In the genomic region with DNA sequence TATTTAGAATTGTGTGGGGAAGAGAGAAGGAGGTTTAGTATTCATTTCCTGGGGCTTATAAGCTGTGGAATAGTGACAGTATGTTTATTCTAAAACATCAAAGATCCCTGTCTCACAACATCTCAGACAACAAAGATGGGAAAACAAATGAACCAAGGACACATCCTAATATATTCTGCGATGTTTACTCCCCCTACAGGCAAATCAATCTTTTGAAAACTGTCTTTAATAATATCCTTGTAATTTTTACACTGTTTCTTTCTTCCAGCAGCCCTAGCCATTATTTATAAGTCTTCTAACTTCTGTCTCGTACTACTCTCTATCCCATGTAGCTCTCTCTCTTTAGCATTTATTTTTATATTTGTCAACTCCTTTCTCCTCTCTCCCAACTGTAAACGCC, we compare ENCODE assay signal across 16 cellular contexts. TPM values are rescaled to one million over a fixed set of nuclear protein-coding genes. Genes with fewer than 3 reads are reported as not detected.
DNase-seq lines count a peak whose midpoint lies in the region; ATAC-seq and TF ChIP-seq lines count a peak whose summit lies in the region.
"Had no signal": no experiment of that assay in that cellular context is flagged by ENCODE, and none has a peak within 500 bp of the region (broad histone marks: within the 10 kb centered on the region; RNA-seq: fewer than 3 reads in every experiment).

No MANE protein-coding gene starts in this region.

- H3K27ac Mint-ChIP-seq in activated CD8-positive, alpha-beta memory T cell treated with anti-CD3 and anti-CD28 coated beads, Interleukin-2, amount 10 ng/mL, durations not matched to agents 7 days and 5 days, result no peak overlapping the region
- H3K27ac Mint-ChIP-seq: activated naive CD4-positive, alpha-beta T cell treated with anti-CD3 and anti-CD28 coated beads, Interleukin-2, amount 50 U/mL, for 24 hours; dendritic cell treated with granulocyte-macrophage colony-stimulating factor and Interleukin-4, amounts not matched to agents 40 ng/mL and 50 ng/mL, for 4 days had no signal

- no peaks in the 10 kb centered on the region for H3K79me2 ChIP-seq in Karpas-422 (ENCODE audit: low read length)

- TF ChIP-seq EP300 in esophagus muscularis mucosa (IDR thresholded peaks at IDR 0.05) (no peak), gastroesophageal sphincter (IDR thresholded peaks at IDR 0.05) (no peak)

- CTCF ChIA-PET in activated CD8-positive, alpha-beta memory T cell treated with anti-CD3 and anti-CD28 coated beads, Interleukin-2, amount 10 ng/mL, durations not matched to agents 7 days and 5 days (lab: Charles Lee), result interaction anchor here (1.4 kb wide), 2 partner anchors 10 to 13 kb away, joined by 3 to 6 read pairs; no protein-coding TSS in a partner anchor

- H3K4me3 Mint-ChIP-seq in activated CD8-positive, alpha-beta memory T cell treated with anti-CD3 and anti-CD28 coated beads, Interleukin-2, amount 10 ng/mL, durations not matched to agents 7 days and 5 days, result no peak overlapping the region
- H3K4me3 Mint-ChIP-seq: activated naive CD4-positive, alpha-beta T cell treated with anti-CD3 and anti-CD28 coated beads, Interleukin-2, amount 50 U/mL, for 24 hours; dendritic cell treated with granulocyte-macrophage colony-stimulating factor and Interleukin-4, amounts not matched to agents 40 ng/mL and 50 ng/mL, for 4 days had no signal

- peak; percentile 56 for TF ChIP-seq CTCF in left ventricle myocardium inferior (IDR thresholded peaks at IDR 0.05; ENCODE audit: borderline replicate concordance)
- peak in 2 of 3 experiments; percentile 14 to 30 for TF ChIP-seq CTCF in esophagus muscularis mucosa (IDR thresholded peaks at IDR 0.05)
- TF ChIP-seq CTCF in gastroesophageal sphincter (IDR thresholded peaks at IDR 0.05), result peak in 2 of 4 experiments; percentile 28 to 29

- H3K9me3 Mint-ChIP-seq in activated CD8-positive, alpha-beta memory T cell treated with anti-CD3 and anti-CD28 coated beads, Interleukin-2, amount 10 ng/mL, durations not matched to agents 7 days and 5 days (ENCODE audit: low read depth), result peaks cover 3% of the 10 kb centered on the region

- H3K9me3 ChIP-seq in left ventricle myocardium inferior (replicated peaks) (no peaks in the 10 kb centered on the region), esophagus muscularis mucosa (no peaks in the 10 kb centered on the region), gastroesophageal sphincter (no peaks in the 10 kb centered on the region), Karpas-422 (ENCODE audit: low read length) (no peaks in the 10 kb centered on the region)
- H3K9me3 ChIP-seq: left lung, MG63 had no signal

- no peak for TF ChIP-seq POLR2A in esophagus muscularis mucosa (IDR thresholded peaks at IDR 0.05; ENCODE audit: low read depth)
- no peak for TF ChIP-seq POLR2A in gastroesophageal sphincter (IDR thresholded peaks at IDR 0.05)

- no peaks in the 10 kb centered on the region for H3K9me2 ChIP-seq in Karpas-422 (replicated peaks; ENCODE audit: insufficient read depth, low read length)

- H3K4me1 ChIP-seq in left ventricle myocardium inferior (no peaks in the 10 kb centered on the region), esophagus muscularis mucosa (peaks cover 0 to 14% (median 8%) of the 10 kb centered on the region in 4 donors), gastroesophageal sphincter (no peaks in the 10 kb centered on the region), Karpas-422 (ENCODE audit: low read length) (peaks cover 26% of the 10 kb centered on the region)
- H3K4me1 ChIP-seq: left lung had no signal

- H3K9ac ChIP-seq in Karpas-422 (ENCODE audit: low read length), result no peak overlapping the region
- H3K9ac ChIP-seq: BLaER1 had no signal

- H3K36me3 ChIP-seq in left ventricle myocardium inferior (no peaks in the 10 kb centered on the region), esophagus muscularis mucosa (no peaks in the 10 kb centered on the region), gastroesophageal sphincter (no peaks in the 10 kb centered on the region), Karpas-422 (ENCODE audit: insufficient read depth, low read length) (no peaks in the 10 kb centered on the region)
- H3K36me3 ChIP-seq: BLaER1, left lung, MG63 had no signal

- ATAC-seq in Right ventricle myocardium superior (ENCODE audit: poor library complexity), result no peak
- ATAC-seq in activated CD8-positive, alpha-beta memory T cell treated with anti-CD3 and anti-CD28 coated beads, Interleukin-2, amount 10 ng/mL, durations not matched to agents 7 days and 5 days, result no peak
- ATAC-seq in gastroesophageal sphincter, result no peak
- no peak for ATAC-seq in GM18517 (IDR thresholded peaks at IDR 0.05; ENCODE audit: unreplicated experiment)
- ATAC-seq: left lung had no signal

- intact Hi-C loops in left ventricle myocardium inferior (cut with micrococcal nuclease) (no loop called here), Right ventricle myocardium superior (cut with DNase I) (no loop called here), esophagus muscularis mucosa (cut with DNase I) (no loop called here)

- H2AFZ ChIP-seq in Karpas-422 (ENCODE audit: low read length), result no peak overlapping the region

- 52% methylated on average over 3 of the region's 3 CpGs for WGBS in esophagus muscularis mucosa
- 25 to 29% methylated on average over 2 to 3 of the region's 3 CpGs for WGBS in gastroesophageal sphincter (ENCODE audit: low coverage in 1 of 2), 2 donors

- H3K4me3 ChIP-seq in left ventricle myocardium inferior (no peak overlapping the region), esophagus muscularis mucosa (no peak overlapping the region), gastroesophageal sphincter (no peak overlapping the region), Karpas-422 (ENCODE audit: low read length) (no peak overlapping the region)
- H3K4me3 ChIP-seq: BLaER1, left lung, MG63 had no signal

- H3K4me1 Mint-ChIP-seq in activated CD8-positive, alpha-beta memory T cell treated with anti-CD3 and anti-CD28 coated beads, Interleukin-2, amount 10 ng/mL, durations not matched to agents 7 days and 5 days, result no peaks in the 10 kb centered on the region
- H3K4me1 Mint-ChIP-seq: activated naive CD4-positive, alpha-beta T cell treated with anti-CD3 and anti-CD28 coated beads, Interleukin-2, amount 50 U/mL, for 24 hours had no signal

- H4K20me1 ChIP-seq in Karpas-422 (ENCODE audit: insufficient read depth, low read depth, low read length), result no peaks in the 10 kb centered on the region
- H4K20me1 ChIP-seq: BLaER1 had no signal

- no peaks in the 10 kb centered on the region for H3K27me3 ChIP-seq in left ventricle myocardium inferior (ENCODE audit: low read depth)
- H3K27me3 ChIP-seq in esophagus muscularis mucosa, result no peaks in the 10 kb centered on the region
- no peaks in the 10 kb centered on the region for H3K27me3 ChIP-seq in gastroesophageal sphincter
- no peaks in the 10 kb centered on the region for H3K27me3 ChIP-seq in Karpas-422 (ENCODE audit: low read length)
- H3K27me3 ChIP-seq: BLaER1, left lung had no signal

- no peaks in the 10 kb centered on the region for H3K36me3 Mint-ChIP-seq in activated CD8-positive, alpha-beta memory T cell treated with anti-CD3 and anti-CD28 coated beads, Interleukin-2, amount 10 ng/mL, durations not matched to agents 7 days and 5 days
- H3K36me3 Mint-ChIP-seq: activated naive CD4-positive, alpha-beta T cell treated with anti-CD3 and anti-CD28 coated beads, Interleukin-2, amount 50 U/mL, for 24 hours had no signal

- DNase-seq in left ventricle myocardium inferior (no peak), Right ventricle myocardium superior (no peak), OCI-M1 (lab: John Stamatoyannopoulos, UW) (peak; percentile 18), esophagus muscularis mucosa (ENCODE audit: extremely low spot score) (no peak), Karpas-422 (no peak)
- DNase-seq in activated CD8-positive, alpha-beta memory T cell treated with anti-CD3 and anti-CD28 coated beads, Interleukin-2, amount 10 ng/mL, durations not matched to agents 7 days and 5 days, result no peak
- DNase-seq: GF-D8, left lung, MG63, NCI-H345 had no signal

- no peak overlapping the region for H3K4me2 ChIP-seq in Karpas-422 (ENCODE audit: low read depth, low read length, poor library complexity, severe bottlenecking)
- H3K4me2 ChIP-seq: BLaER1 had no signal

- peaks cover 21% of the 10 kb centered on the region for H3K27me3 Mint-ChIP-seq in activated CD8-positive, alpha-beta memory T cell treated with anti-CD3 and anti-CD28 coated beads, Interleukin-2, amount 10 ng/mL, durations not matched to agents 7 days and 5 days

- no peak overlapping the region for H3K27ac ChIP-seq in left ventricle myocardium inferior (replicated peaks)
- no peak overlapping the region for H3K27ac ChIP-seq in esophagus muscularis mucosa (replicated peaks in 1 of 4)
- no peak overlapping the region for H3K27ac ChIP-seq in gastroesophageal sphincter
- H3K27ac ChIP-seq in Karpas-422 (ENCODE audit: low read length), result no peak overlapping the region
- H3K27ac ChIP-seq: BLaER1, left lung had no signal

RNA-seq across cellular contexts. Expression of gene TMEM252, which starts 33.5 kb away (rescaled TPM):
- total RNA-seq in left ventricle myocardium inferior, result not detected
- total RNA-seq in Right ventricle myocardium superior, result not detected
- under 1 TPM in 1 of 4 donors, not detected in 3; 0.34 TPM for total RNA-seq in esophagus muscularis mucosa
- total RNA-seq in activated CD8-positive, alpha-beta memory T cell treated with anti-CD3 and anti-CD28 coated beads, Interleukin-2, amount 10 ng/mL, durations not matched to agents 7 days and 5 days, result not detected
- total RNA-seq in gastroesophageal sphincter, result under 1 TPM in 1 of 4 donors, not detected in 3; 0.67 TPM
- total RNA-seq in Karpas-422 (2014; rRNA removed; shearing (Covaris generic); ENCODE audit: low replicate concordance), result not detected in 2 replicates
- total RNA-seq: left lung, omental fat pad had no signal
